ENCODE assay signal across 20 cellular contexts in the genomic region with DNA sequence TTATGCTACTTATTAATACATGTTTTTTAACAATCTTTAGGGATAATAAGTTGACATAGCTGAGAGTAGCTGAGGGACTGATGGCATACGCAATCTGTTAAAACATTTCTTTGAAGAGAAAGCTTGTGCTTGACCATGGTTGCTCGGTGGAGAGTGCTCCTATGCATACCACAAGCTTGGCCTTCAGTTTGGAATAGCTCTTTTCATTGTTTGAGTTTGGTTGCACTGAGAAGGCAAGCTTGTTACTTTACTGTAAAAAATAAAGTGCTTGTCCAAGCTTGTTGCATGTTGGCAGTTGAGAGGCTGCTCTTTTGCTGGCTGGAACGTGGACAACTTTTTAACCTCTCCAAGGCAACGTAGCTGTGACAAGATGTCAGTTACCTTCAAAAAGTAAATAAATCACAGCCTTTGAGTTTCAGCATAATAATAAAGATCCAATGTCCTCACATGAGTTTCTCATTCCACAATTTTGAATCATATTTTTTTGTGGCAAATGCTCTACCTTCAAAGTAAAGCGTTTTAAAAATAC.
"Had no signal": no experiment of that assay in that cellular context is flagged by ENCODE, and none has a peak within 500 bp of the region (broad histone marks: within the 10 kb centered on the region; RNA-seq: fewer than 3 reads in every experiment).

No MANE protein-coding gene starts in this region.

- H3K4me2 ChIP-seq: smooth muscle cell had no signal

- DNase-seq: activated CD4-positive, alpha-beta T cell treated with anti-CD3 and anti-CD28 coated beads, Interleukin-2, amount 50 U/mL, for 1 hour; activated CD4-positive, CD25-positive, alpha-beta regulatory T cell treated with anti-CD3 and anti-CD28 coated beads, Interleukin-2, amount 50 U/mL, for 72 hours; activated CD8-positive, alpha-beta memory T cell treated with anti-CD3 and anti-CD28 coated beads, Interleukin-2, amount 50 U/mL, for 48 hours; activated effector memory CD4-positive, alpha-beta T cell treated with Interleukin-2 at 50 U/mL for 16 hours; activated T-cell treated with anti-CD3 and anti-CD28 coated beads, Interleukin-2, amount 50 U/mL, for 48 hours; dermis blood vessel endothelial cell; effector memory CD4-positive, alpha-beta T cell; gastrocnemius medialis; head of caudate nucleus; kidney glomerular epithelial cell; mesendoderm; naive thymus-derived CD8-positive, alpha-beta T cell; stimulated activated CD4-positive, alpha-beta T cell treated with anti-CD3 and anti-CD28 coated beads, Interleukin-4, amount 100 ng/mL, for 24 hours; stomach had no signal

- H3K4me1 ChIP-seq: gastrocnemius medialis, parathyroid adenoma, stomach had no signal

- H3K27me3 ChIP-seq: ascending aorta, cardiac muscle cell, gastrocnemius medialis, stomach had no signal

- H3K27ac ChIP-seq: ascending aorta, cardiac muscle cell, gastrocnemius medialis, parathyroid adenoma, stomach had no signal

- H3K36me3 ChIP-seq: ascending aorta, cardiac muscle cell, gastrocnemius medialis, stomach had no signal

- H2AFZ ChIP-seq: parathyroid adenoma had no signal

- H3K9ac ChIP-seq: parathyroid adenoma had no signal

- ATAC-seq: gastrocnemius medialis; naive thymus-derived CD8-positive, alpha-beta T cell; sciatic nerve; stimulated activated effector memory CD8-positive, alpha-beta T cell treated with anti-CD3 and anti-CD28 coated beads, Interleukin-12 subunit alpha, Interleukin-12 subunit beta, amount 100 ng/mL, for 72 hours had no signal

- H3K9me3 ChIP-seq: ascending aorta, gastrocnemius medialis, stomach had no signal

- H3K4me3 ChIP-seq: ascending aorta, cardiac muscle cell, gastrocnemius medialis, smooth muscle cell, stomach had no signal

- H3K79me2 ChIP-seq: parathyroid adenoma had no signal
